ENCODE assay signal across 8 cellular contexts in the genomic region with DNA sequence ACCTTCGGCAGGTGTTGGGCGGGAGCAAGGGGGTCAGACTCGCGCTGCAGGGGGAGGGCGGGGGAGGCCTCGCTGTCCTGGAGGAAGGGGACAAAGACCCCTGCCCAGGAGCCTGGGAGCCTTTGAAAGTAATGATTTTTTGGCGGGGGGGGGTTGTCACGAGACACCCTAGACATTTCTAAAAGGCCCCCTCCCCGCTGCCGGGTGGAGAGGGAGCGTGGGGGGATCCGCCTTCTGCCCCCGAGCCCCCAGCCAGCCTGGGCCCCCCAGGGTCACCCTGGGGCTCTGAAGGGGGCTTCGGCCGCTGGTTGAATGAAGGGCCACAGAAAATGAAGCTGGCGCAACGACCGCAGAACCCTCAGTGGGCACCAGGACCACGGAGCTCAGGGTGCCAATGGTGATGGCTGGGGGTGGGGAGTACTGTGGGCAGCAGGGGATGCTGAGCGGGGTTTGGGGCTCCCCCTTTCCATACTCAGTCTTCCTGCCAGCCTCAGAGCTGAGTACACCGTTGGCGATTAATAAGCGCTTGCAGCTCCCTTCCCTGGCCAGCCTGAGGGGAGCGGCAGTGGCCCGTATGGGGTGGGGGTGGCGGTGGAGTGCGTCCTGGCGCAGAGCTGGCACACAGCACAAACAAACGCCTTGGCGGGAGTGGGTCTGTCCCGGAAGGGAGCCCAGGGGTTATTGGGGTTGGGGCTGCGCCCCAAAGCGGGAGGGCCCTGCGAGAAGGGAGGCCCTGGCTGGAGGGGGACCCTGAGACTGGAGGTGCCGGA. TPM values are rescaled to one million over a fixed set of nuclear protein-coding genes. Genes with fewer than 3 reads are reported as not detected.
DNase-seq lines count a peak whose midpoint lies in the region; ATAC-seq, FAIRE-seq and TF ChIP-seq lines count a peak whose summit lies in the region.

No MANE protein-coding gene starts in this region.

- H3K36me3 Mint-ChIP-seq in activated T-helper 2 cell treated with anti-CD3 and anti-CD28 coated beads, Interferon-gamma antibody, Interleukin-2, Interleukin-4, amounts not matched to agents 10 μg/mL and 5 μg/mL and 100 μg/mL, durations not matched to agents 14 hours and 24 hours and 36 hours (ENCODE audit: low read depth) = no peaks in the 10 kb centered on the region

- H3K27ac Mint-ChIP-seq in activated T-helper 2 cell treated with anti-CD3 and anti-CD28 coated beads, Interferon-gamma antibody, Interleukin-2, Interleukin-4, amounts not matched to agents 10 μg/mL and 5 μg/mL and 100 μg/mL, durations not matched to agents 14 hours and 24 hours and 36 hours = no peak overlapping the region

- no peak for FAIRE-seq in kidney (lab: Jason Lieb, UNC)

- peak overlapping the region; percentile 57 to 81 for H3K27ac ChIP-seq in kidney (ENCODE audit: low read depth in 2 of 2, low read length in 2 of 2)

- H3K4me3 ChIP-seq in kidney (ENCODE audit: low read length in 2 of 2) = peak overlapping the region in 1 of 2 donors; percentile 39

- no peaks in the 10 kb centered on the region for H3K4me1 Mint-ChIP-seq in activated T-helper 2 cell treated with anti-CD3 and anti-CD28 coated beads, Interferon-gamma antibody, Interleukin-2, Interleukin-4, amounts not matched to agents 10 μg/mL and 5 μg/mL and 100 μg/mL, durations not matched to agents 14 hours and 24 hours and 36 hours (ENCODE audit: low read depth)

- ATAC-seq in stimulated activated naive CD8-positive, alpha-beta T cell treated with anti-CD3 and anti-CD28 coated beads, Interleukin-15, Interleukin-2, amounts not matched to agents 100 U/mL and 50 U/mL, for 24 hours = no peak
- no peak for ATAC-seq in HG02642 (IDR thresholded peaks at IDR 0.05; ENCODE audit: poor library complexity, unreplicated experiment)

- H3K27me3 Mint-ChIP-seq in activated T-helper 2 cell treated with anti-CD3 and anti-CD28 coated beads, Interferon-gamma antibody, Interleukin-2, Interleukin-4, amounts not matched to agents 10 μg/mL and 5 μg/mL and 100 μg/mL, durations not matched to agents 14 hours and 24 hours and 36 hours (ENCODE audit: low read depth) = peaks cover 36% of the 10 kb centered on the region

- peak overlapping the region; percentile 33 for H3K4me3 Mint-ChIP-seq in activated T-helper 2 cell treated with anti-CD3 and anti-CD28 coated beads, Interferon-gamma antibody, Interleukin-2, Interleukin-4, amounts not matched to agents 10 μg/mL and 5 μg/mL and 100 μg/mL, durations not matched to agents 14 hours and 24 hours and 36 hours (ENCODE audit: low read depth)

- H3K9me3 ChIP-seq in kidney (ENCODE audit: control insufficient read depth in 1 of 2, low read length in 2 of 2) = peaks cover 0 to 2% of the 10 kb centered on the region in 2 donors

- DNase-seq in activated T-cell treated with anti-CD3 and anti-CD28 coated beads, Interleukin-2, amount 50 U/mL, for 1 hour = peak; percentile 62
- DNase-seq in activated T-cell treated with anti-CD3 and anti-CD28 coated beads for 4 hours (no peak), kidney (peak; percentile 82), GM19238 (ENCODE audit: insufficient read length, low spot score) (no peak), SIG-M5 treated with dmso at 0.1 percent for 504 hours (lab: John Stamatoyannopoulos, UW; ENCODE audit: unreplicated experiment) (no peak)
- DNase-seq in activated T-helper 2 cell treated with anti-CD3 and anti-CD28 coated beads, Interferon-gamma antibody, Interleukin-2, Interleukin-4, amounts not matched to agents 10 μg/mL and 5 μg/mL and 100 μg/mL, durations not matched to agents 14 hours and 24 hours and 36 hours (ENCODE audit: low spot score) = no peak
- peak; percentile 37 for DNase-seq in stimulated activated naive CD8-positive, alpha-beta T cell treated with anti-CD3 and anti-CD28 coated beads, Interleukin-15, Interleukin-2, amounts not matched to agents 100 U/mL and 50 U/mL, for 24 hours

- peak overlapping the region; percentile 58 to 60 for H3K9ac ChIP-seq in kidney (ENCODE audit: low read length in 2 of 2)

- intact Hi-C loops in activated T-helper 2 cell treated with anti-CD3 and anti-CD28 coated beads, Interferon-gamma antibody, Interleukin-2, Interleukin-4, amounts not matched to agents 10 μg/mL and 5 μg/mL and 100 μg/mL, durations not matched to agents 14 hours and 24 hours and 36 hours (cut with micrococcal nuclease) = loop anchor here (5.0 to 10.0 kb wide), 3 partner anchors 36 to 572 kb away; no protein-coding TSS in a partner anchor
- intact Hi-C loops in kidney (cut with DNase I) = no loop called here

- no peak for TF ChIP-seq CTCF in kidney (IDR thresholded peaks at IDR 0.05; ENCODE audit: borderline replicate concordance, extremely low read depth, insufficient read depth)

- no peaks in the 10 kb centered on the region for H3K36me3 ChIP-seq in kidney (ENCODE audit: control insufficient read depth in 1 of 2, insufficient read depth in 2 of 2, low read length in 2 of 2)

- peaks cover 2% of the 10 kb centered on the region for H3K9me3 Mint-ChIP-seq in activated T-helper 2 cell treated with anti-CD3 and anti-CD28 coated beads, Interferon-gamma antibody, Interleukin-2, Interleukin-4, amounts not matched to agents 10 μg/mL and 5 μg/mL and 100 μg/mL, durations not matched to agents 14 hours and 24 hours and 36 hours

- peaks cover 0 to 15% of the 10 kb centered on the region in 2 donors for H3K4me1 ChIP-seq in kidney (ENCODE audit: control insufficient read depth in 1 of 2, insufficient read depth in 1 of 2, low read depth in 1 of 2, low read length in 2 of 2)

RNA-seq across cellular contexts. Expression of a gene that starts 1.2 kb away (rescaled TPM):
- total RNA-seq in activated T-helper 2 cell treated with anti-CD3 and anti-CD28 coated beads, Interferon-gamma antibody, Interleukin-2, Interleukin-4, amounts not matched to agents 10 μg/mL and 5 μg/mL and 100 μg/mL, durations not matched to agents 14 hours and 24 hours and 36 hours = 1.2 and 1.8 TPM in 2 replicates
- 9.1 TPM for total RNA-seq in kidney
- 1.9 TPM for polyA plus RNA-seq in kidney (ENCODE audit: insufficient read depth, low read depth, low replicate concordance)

RNA-seq across cellular contexts. Expression of a gene that starts 11.8 kb away (rescaled TPM):
- total RNA-seq in activated T-helper 2 cell treated with anti-CD3 and anti-CD28 coated beads, Interferon-gamma antibody, Interleukin-2, Interleukin-4, amounts not matched to agents 10 μg/mL and 5 μg/mL and 100 μg/mL, durations not matched to agents 14 hours and 24 hours and 36 hours = not detected in 2 replicates
- not detected for total RNA-seq in kidney
- polyA plus RNA-seq in kidney (ENCODE audit: insufficient read depth, low read depth, low replicate concordance) = not detected

RNA-seq across cellular contexts. Expression of a gene that starts 24.8 kb away (rescaled TPM):
- not detected in 2 replicates for total RNA-seq in activated T-helper 2 cell treated with anti-CD3 and anti-CD28 coated beads, Interferon-gamma antibody, Interleukin-2, Interleukin-4, amounts not matched to agents 10 μg/mL and 5 μg/mL and 100 μg/mL, durations not matched to agents 14 hours and 24 hours and 36 hours
- not detected for total RNA-seq in kidney
- not detected for polyA plus RNA-seq in kidney (ENCODE audit: insufficient read depth, low read depth, low replicate concordance)

RNA-seq across cellular contexts. Expression of a gene that starts 35.0 kb away (rescaled TPM):
- total RNA-seq in activated T-helper 2 cell treated with anti-CD3 and anti-CD28 coated beads, Interferon-gamma antibody, Interleukin-2, Interleukin-4, amounts not matched to agents 10 μg/mL and 5 μg/mL and 100 μg/mL, durations not matched to agents 14 hours and 24 hours and 36 hours = not detected in 2 replicates
- not detected for total RNA-seq in kidney
- polyA plus RNA-seq in kidney (ENCODE audit: insufficient read depth, low read depth, low replicate concordance) = not detected

RNA-seq across cellular contexts. Expression of a gene that starts 48.7 kb away (rescaled TPM):
- total RNA-seq in activated T-helper 2 cell treated with anti-CD3 and anti-CD28 coated beads, Interferon-gamma antibody, Interleukin-2, Interleukin-4, amounts not matched to agents 10 μg/mL and 5 μg/mL and 100 μg/mL, durations not matched to agents 14 hours and 24 hours and 36 hours = not detected in 2 replicates
- total RNA-seq in kidney = not detected
- polyA plus RNA-seq in kidney (ENCODE audit: insufficient read depth, low read depth, low replicate concordance) = not detected

Comparison
In these comparisons a context has a peak if more than half of its experiments do, and no peak if none do; other contexts are left out.
1. DNase-seq: peak in activated T-cell treated with anti-CD3 and anti-CD28 coated beads, Interleukin-2, amount 50 U/mL, for 1 hour (single experiment), kidney (single experiment) and stimulated activated naive CD8-positive, alpha-beta T cell treated with anti-CD3 and anti-CD28 coated beads, Interleukin-15, Interleukin-2, amounts not matched to agents 100 U/mL and 50 U/mL, for 24 hours (single experiment); none in activated T-cell treated with anti-CD3 and anti-CD28 coated beads for 4 hours (single experiment), activated T-helper 2 cell treated with anti-CD3 and anti-CD28 coated beads, Interferon-gamma antibody, Interleukin-2, Interleukin-4, amounts not matched to agents 10 μg/mL and 5 μg/mL and 100 μg/mL, durations not matched to agents 14 hours and 24 hours and 36 hours (single experiment), GM19238 (single experiment) and SIG-M5 treated with dmso at 0.1 percent for 504 hours (single experiment).